In genomic region chr19:55443045-55443823, GRCh38 we compare ENCODE assay signal across 16 cellular contexts. TPM values are rescaled to one million over a fixed set of nuclear protein-coding genes. Genes with fewer than 3 reads are reported as not detected.
DNase-seq lines count a peak whose midpoint lies in the region; ATAC-seq and TF ChIP-seq lines count a peak whose summit lies in the region.
"Had no signal": no experiment of that assay in that cellular context is flagged by ENCODE, and none has a peak within 500 bp of the region (broad histone marks: within the 10 kb centered on the region; RNA-seq: fewer than 3 reads in every experiment).

TSS of gene SHISA7 (minus strand) at chr19:55443300. CDS start at chr19:55442863, 437 bp downstream.

- H3K36me3 ChIP-seq in SK-N-MC (ENCODE audit: insufficient read depth, low read length), result no peaks in the 10 kb centered on the region
- H3K36me3 ChIP-seq: ascending aorta, esophagus muscularis mucosa, SJCRH30 had no signal

- peaks cover 40% of the 10 kb centered on the region for H3K27me3 Mint-ChIP-seq in activated naive CD8-positive, alpha-beta T cell
- H3K27me3 Mint-ChIP-seq in activated naive CD8-positive, alpha-beta T cell treated with anti-CD3 and anti-CD28 coated beads for 36 hours, result peaks cover 80% of the 10 kb centered on the region
- H3K27me3 Mint-ChIP-seq in type B pancreatic cell, result peaks cover 67% of the 10 kb centered on the region

- H3K9ac ChIP-seq in SK-N-MC (ENCODE audit: insufficient read length), result no peak within 1 kb of the TSS

- peaks cover 4% of the 10 kb centered on the region for H3K36me3 Mint-ChIP-seq in activated naive CD8-positive, alpha-beta T cell
- no peaks in the 10 kb centered on the region for H3K36me3 Mint-ChIP-seq in activated naive CD8-positive, alpha-beta T cell treated with anti-CD3 and anti-CD28 coated beads for 36 hours
- H3K36me3 Mint-ChIP-seq in type B pancreatic cell, result peaks cover 8% of the 10 kb centered on the region

- peak within 1 kb of the TSS; percentile 66 for H3K4me3 Mint-ChIP-seq in activated naive CD8-positive, alpha-beta T cell
- H3K4me3 Mint-ChIP-seq in activated naive CD8-positive, alpha-beta T cell treated with anti-CD3 and anti-CD28 coated beads for 36 hours, result no peak within 1 kb of the TSS
- peak within 1 kb of the TSS; percentile 25 for H3K4me3 Mint-ChIP-seq in type B pancreatic cell

- no peaks in the 10 kb centered on the region for H3K9me3 ChIP-seq in SK-N-MC (ENCODE audit: low read depth, low read length)
- H3K9me3 ChIP-seq: ascending aorta, esophagus muscularis mucosa, SJCRH30 had no signal

- H3K27ac Mint-ChIP-seq in activated naive CD8-positive, alpha-beta T cell, result peak within 1 kb of the TSS; percentile 68
- H3K27ac Mint-ChIP-seq in activated naive CD8-positive, alpha-beta T cell treated with anti-CD3 and anti-CD28 coated beads for 36 hours, result no peak within 1 kb of the TSS
- H3K27ac Mint-ChIP-seq in type B pancreatic cell, result no peak within 1 kb of the TSS

- no peak for DNase-seq in activated naive CD8-positive, alpha-beta T cell treated with anti-CD3 and anti-CD28 coated beads for 36 hours
- no peak for DNase-seq in SK-N-MC (ENCODE audit: low read depth, low spot score)
- DNase-seq in type B pancreatic cell (ENCODE audit: extremely low spot score, unreplicated experiment), result no peak
- no peak for DNase-seq in HT-29 (ENCODE audit: low spot score)
- DNase-seq in ecto neural progenitor cell (ENCODE audit: low spot score), result no peak
- DNase-seq: activated CD8-positive, alpha-beta memory T cell treated with anti-CD3 and anti-CD28 coated beads for 24 hours; mammary epithelial cell; NCI-H1048; SJCRH30 had no signal

- H3K4me3 ChIP-seq in SK-N-MC (peak within 1 kb of the TSS; percentile 40; the same call in 1 of the 2 replicates), iPS-11a (ENCODE audit: low read depth, low read length) (peak within 1 kb of the TSS; percentile 13)
- H3K4me3 ChIP-seq: ascending aorta, esophagus muscularis mucosa, SJCRH30 had no signal

- H3K9me3 Mint-ChIP-seq in activated naive CD8-positive, alpha-beta T cell (ENCODE audit: low read depth), result no peaks in the 10 kb centered on the region
- no peaks in the 10 kb centered on the region for H3K9me3 Mint-ChIP-seq in activated naive CD8-positive, alpha-beta T cell treated with anti-CD3 and anti-CD28 coated beads for 36 hours
- no peaks in the 10 kb centered on the region for H3K9me3 Mint-ChIP-seq in type B pancreatic cell

- H3K4me1 Mint-ChIP-seq in activated naive CD8-positive, alpha-beta T cell (ENCODE audit: low read depth), result peaks cover 21% of the 10 kb centered on the region
- H3K4me1 Mint-ChIP-seq in activated naive CD8-positive, alpha-beta T cell treated with anti-CD3 and anti-CD28 coated beads for 36 hours, result peaks cover 10% of the 10 kb centered on the region
- peaks cover 10% of the 10 kb centered on the region for H3K4me1 Mint-ChIP-seq in type B pancreatic cell (ENCODE audit: unreplicated experiment)

- ATAC-seq in HG03460 (IDR thresholded peaks at IDR 0.05; ENCODE audit: unreplicated experiment), result no peak
- ATAC-seq: sciatic nerve had no signal

- no peak for TF ChIP-seq CTCF in type B pancreatic cell (conservative IDR thresholded peaks at IDR 0.05)

- H3K27ac ChIP-seq in SK-N-MC, result no peak within 1 kb of the TSS
- H3K27ac ChIP-seq: ascending aorta, C4-2B, esophagus muscularis mucosa, SJCRH30 had no signal

RNA-seq across cellular contexts. Expression of gene SHISA7, which starts in this region (rescaled TPM):
- not detected for total RNA-seq in activated naive CD8-positive, alpha-beta T cell treated with anti-CD3 and anti-CD28 coated beads for 36 hours
- 0.05 and 0.22 TPM in 2 replicates for total RNA-seq in type B pancreatic cell (ENCODE audit: low replicate concordance)
- not detected in 2 replicates for total RNA-seq in HT-29 (2014; rRNA removed; shearing (Covaris generic))
- total RNA-seq: SJCRH30 had no signal
